In genomic region chr1:35882945-35883680, GRCh38 we compare ENCODE assay signal across 8 cellular contexts. TPM values are rescaled to one million over a fixed set of nuclear protein-coding genes. Genes with fewer than 3 reads are reported as not detected.
DNase-seq lines count a peak whose midpoint lies in the region; ATAC-seq and TF ChIP-seq lines count a peak whose summit lies in the region.

AGO1 (plus strand) TSS chr1:35883209; CDS start chr1:35883422, 213 bp downstream.

- H3K9me3 Mint-ChIP-seq in activated naive CD4-positive, alpha-beta T cell treated with anti-CD3 and anti-CD28 coated beads, Interleukin-2, amount 50 U/mL, for 72 hours = no peaks in the 10 kb centered on the region

- H3K27ac Mint-ChIP-seq in activated naive CD4-positive, alpha-beta T cell treated with anti-CD3 and anti-CD28 coated beads, Interleukin-2, amount 50 U/mL, for 72 hours = peak within 1 kb of the TSS; percentile 93 to 96

- peaks cover 33% of the 10 kb centered on the region for H3K79me2 ChIP-seq in osteoblast (ENCODE audit: insufficient read depth, low read length)

- no peaks in the 10 kb centered on the region for H3K9me3 ChIP-seq in osteoblast (ENCODE audit: low read depth, low read length)
- H3K9me3 ChIP-seq in testis = no peaks in the 10 kb centered on the region

- DNase-seq in GM12865 (ENCODE audit: low read depth) = peak; percentile 97
- peak; percentile 93 for DNase-seq in NCI-H1105 (lab: John Stamatoyannopoulos, UW)
- DNase-seq in SKM-1 (lab: John Stamatoyannopoulos, UW; ENCODE audit: unreplicated experiment) = peak; percentile 86
- DNase-seq in activated naive CD4-positive, alpha-beta T cell treated with anti-CD3 and anti-CD28 coated beads, Interleukin-2, amount 50 U/mL, for 72 hours (ENCODE audit: low spot score in 2 of 2) = peak; percentile 97 to 100
- peak; percentile 95 for DNase-seq in glomerular visceral epithelial cell (ENCODE audit: extremely low spot score)
- peak; percentile 100 for DNase-seq in osteoblast (ENCODE audit: insufficient read length, low spot score, missing footprints)
- DNase-seq in testis = peak; percentile 94

- peak within 1 kb of the TSS; percentile 93 for H2AFZ ChIP-seq in osteoblast (ENCODE audit: low read length)

- peak within 1 kb of the TSS; percentile 92 for H3K4me3 ChIP-seq in GM12865 (ENCODE audit: low read depth, low read length)
- peak within 1 kb of the TSS; percentile 100 for H3K4me3 ChIP-seq in osteoblast (ENCODE audit: insufficient read depth, low read length)
- H3K4me3 ChIP-seq in testis = peak within 1 kb of the TSS; percentile 82 to 95

- peaks cover 4% of the 10 kb centered on the region for H3K4me1 ChIP-seq in osteoblast (ENCODE audit: insufficient read depth, low read length)
- H3K4me1 ChIP-seq in testis = peaks cover 33% of the 10 kb centered on the region

- H3K36me3 ChIP-seq in osteoblast (ENCODE audit: insufficient read depth, low read length) = no peaks in the 10 kb centered on the region
- H3K36me3 ChIP-seq in testis (ENCODE audit: low read depth, missing control alignments) = no peaks in the 10 kb centered on the region

- H3K27me3 ChIP-seq in osteoblast (ENCODE audit: insufficient read depth, low read length) (no peaks in the 10 kb centered on the region), testis (no peaks in the 10 kb centered on the region)

- peaks cover 5% of the 10 kb centered on the region in 2 donors for H3K36me3 Mint-ChIP-seq in activated naive CD4-positive, alpha-beta T cell treated with anti-CD3 and anti-CD28 coated beads, Interleukin-2, amount 50 U/mL, for 72 hours

- peak; percentile 92 for ATAC-seq in HG02642 (IDR thresholded peaks at IDR 0.05; ENCODE audit: poor library complexity, unreplicated experiment)
- peak; percentile 90 to 93 for ATAC-seq in activated naive CD4-positive, alpha-beta T cell treated with anti-CD3 and anti-CD28 coated beads, Interleukin-2, amount 50 U/mL, for 72 hours

- TF ChIP-seq CTCF in GM12865 (IDR thresholded peaks at IDR 0.05; ENCODE audit: insufficient read depth, low read depth, low read length, missing control alignments) (peak; percentile 98), osteoblast (IDR thresholded peaks at IDR 0.05; ENCODE audit: extremely low read depth, low read depth, low read length) (peak; percentile 79), testis (IDR thresholded peaks at IDR 0.05) (peak; percentile 94 to 98 (median 98))

- no peak for TF ChIP-seq POLR2A in testis (IDR thresholded peaks at IDR 0.05)

- H3K4me2 ChIP-seq in osteoblast (ENCODE audit: insufficient read depth, low read length) = peak within 1 kb of the TSS; percentile 97

- H3K27ac ChIP-seq in osteoblast (ENCODE audit: low read depth, low read length) (peak within 1 kb of the TSS; percentile 66), testis (peak within 1 kb of the TSS; percentile 75 to 80)

- peaks cover 26% of the 10 kb centered on the region for H4K20me1 ChIP-seq in osteoblast (ENCODE audit: insufficient read depth, low read length)

- intact Hi-C loops in testis (cut with DNase I; ENCODE audit: low total_unique reads) = no loop called here

- 0% methylated on average over 17 to 40 of the region's 59 CpGs for WGBS in testis, 2 donors

RNA-seq across cellular contexts. Expression of gene AGO1, which starts in this region (rescaled TPM):
- 10 to 100 TPM; 31.6 to 35.4 TPM for total RNA-seq in activated naive CD4-positive, alpha-beta T cell treated with anti-CD3 and anti-CD28 coated beads, Interleukin-2, amount 50 U/mL, for 72 hours
- total RNA-seq in osteoblast (20.6 and 21.8 TPM in 2 replicates), testis (10 to 100 TPM; 32.3 to 41.9 TPM)
- polyA plus RNA-seq in testis (ENCODE audit: insufficient read depth, low read depth, low replicate concordance) = 11.5 TPM

Comparison
In these comparisons a context has a peak if more than half of its experiments do, and no peak if none do; other contexts are left out.
1. Peak in every context shown above with its lines: DNase-seq, ATAC-seq, H3K4me3 ChIP-seq and H3K27ac ChIP-seq.